Comparison of ENCODE assay signal across 1 cellular context in genomic region chr11:128927683-128928336, GRCh38.
TF ChIP-seq lines count a peak whose summit lies in the region.

No MANE protein-coding gene starts in this region.

TF ChIP-seq in GM23338, 12 proteins besides CTCF, POLR2A, EP300 and RAD21 (continued from another document):
- TF ChIP-seq REST (IDR thresholded peaks at IDR 0.05; ENCODE audit: unreplicated experiment) = no peak
- TF ChIP-seq EZH2phosphoT487 (IDR thresholded peaks at IDR 0.05; ENCODE audit: unreplicated experiment) = no peak
- TF ChIP-seq NANOG (IDR thresholded peaks at IDR 0.05; ENCODE audit: borderline replicate concordance) = no peak
- TF ChIP-seq ETS1 (IDR thresholded peaks at IDR 0.05) = no peak
